In genomic region chr12:64680235-64680634, GRCh38 we compare ENCODE assay signal across 9 cellular contexts.
DNase-seq lines count a peak whose midpoint lies in the region; ATAC-seq, FAIRE-seq and TF ChIP-seq lines count a peak whose summit lies in the region.
"Had no signal": no experiment of that assay in that cellular context is flagged by ENCODE, and none has a peak within 500 bp of the region (broad histone marks: within the 10 kb centered on the region; RNA-seq: fewer than 3 reads in every experiment).

No MANE protein-coding gene starts in this region.

- no peak overlapping the region for H3K18ac ChIP-seq in neuronal stem cell (ENCODE audit: low read length)

- peaks cover 0 to 4% (median 2%) of the 10 kb centered on the region in 3 donors for H3K36me3 Mint-ChIP-seq in naive thymus-derived CD8-positive, alpha-beta T cell

- no peak for FAIRE-seq in bronchial epithelial cell (lab: Jason Lieb, UNC)
- FAIRE-seq in frontal cortex (lab: Jason Lieb, UNC) = no peak
- no peak for FAIRE-seq in RCC 7860 (lab: Jason Lieb, UNC)

- POLR2A ChIA-PET in naive thymus-derived CD8-positive, alpha-beta T cell (lab: Charles Lee) = interaction anchor here (1.3 to 23.1 kb wide), 4 partner anchors 7 to 68 kb away, joined by 3 to 684 read pairs (median 526); partner anchors contain the start of gene RASSF3

- H2AFZ ChIP-seq in neuronal stem cell (ENCODE audit: low read length) = no peak overlapping the region

- H3K27me3 Mint-ChIP-seq in naive thymus-derived CD8-positive, alpha-beta T cell = peaks cover 0 to 1% (median 0%) of the 10 kb centered on the region in 5 donors

- no peak overlapping the region for H2BK5ac ChIP-seq in neuronal stem cell (ENCODE audit: low read length)

- H2BK12ac ChIP-seq in neuronal stem cell (ENCODE audit: low read length) = no peak overlapping the region

- H3K36me3 ChIP-seq in BLaER1 treated with 17β-estradiol and CSF1 and Interleukin-3, amounts not matched to agents 10 nM and 100 nM = peaks cover 5 to 53% (median 14%) of the 10 kb centered on the region in 11 experiments
- H3K36me3 ChIP-seq in bronchial epithelial cell (ENCODE audit: control insufficient read depth, insufficient read depth, low read length) (no peaks in the 10 kb centered on the region), neuronal stem cell (replicated peaks in 1 of 2; ENCODE audit: control insufficient read depth in 2 of 2, insufficient read depth in 2 of 2, low read length in 2 of 2) (peaks cover 0 to 7% of the 10 kb centered on the region in 2 donors)

- peak overlapping the region; percentile 49 to 77 (median 63) for H3K4me2 ChIP-seq in BLaER1 treated with 17β-estradiol and CSF1 and Interleukin-3, amounts not matched to agents 10 nM and 100 nM
- H3K4me2 ChIP-seq in neuronal stem cell (ENCODE audit: insufficient read depth, low read length, poor library complexity, severe bottlenecking) = no peak overlapping the region

- no CpG with 5 or more reads among the region's 4 CpGs for WGBS in neuronal stem cell (ENCODE audit: extremely low coverage in 2 of 2, insufficient read length in 2 of 2, insufficient replicate concordance in 1 of 2), 2 donors

- H3K27ac Mint-ChIP-seq in naive thymus-derived CD8-positive, alpha-beta T cell = peak overlapping the region; percentile 93 to 99 (median 97)

- ATAC-seq in naive thymus-derived CD8-positive, alpha-beta T cell = no peak
- ATAC-seq in HG02610 (IDR thresholded peaks at IDR 0.05; ENCODE audit: unreplicated experiment) = no peak

- H3K9me3 Mint-ChIP-seq in naive thymus-derived CD8-positive, alpha-beta T cell = no peaks in the 10 kb centered on the region

- peak; percentile 69 for DNase-seq in NCI-H226
- DNase-seq in bronchial epithelial cell (ENCODE audit: low read depth) = peak; percentile 48
- no peak for DNase-seq in naive thymus-derived CD8-positive, alpha-beta T cell
- no peak for DNase-seq in frontal cortex (ENCODE audit: low spot score in 2 of 2)
- DNase-seq in neuronal stem cell (ENCODE audit: low spot score) = no peak
- no peak for DNase-seq in RCC 7860 (ENCODE audit: low spot score)
- DNase-seq: NCI-H526 treated with DMSO at 0.1 percent for 48 hours had no signal

- peak overlapping the region in 10 of 11 experiments; percentile 48 to 69 (median 64); a peak in 19 of 22 replicates for H3K27ac ChIP-seq in BLaER1 treated with 17β-estradiol and CSF1 and Interleukin-3, amounts not matched to agents 10 nM and 100 nM
- no peak overlapping the region for H3K27ac ChIP-seq in neuronal stem cell (replicated peaks; ENCODE audit: low read length)

- no peak overlapping the region for H4K8ac ChIP-seq in neuronal stem cell (ENCODE audit: low read depth, low read length)

- peak overlapping the region in 6 of 11 experiments; percentile 16 to 65 (median 46); a peak in 9 of 22 replicates for H3K9ac ChIP-seq in BLaER1 treated with 17β-estradiol and CSF1 and Interleukin-3, amounts not matched to agents 10 nM and 100 nM
- no peak overlapping the region for H3K9ac ChIP-seq in neuronal stem cell (ENCODE audit: low read depth, low read length, poor library complexity)

- no peak overlapping the region for H3K14ac ChIP-seq in neuronal stem cell (ENCODE audit: low read length)

- peaks cover 90 to 100% (median 100%) of the 10 kb centered on the region in 10 experiments for H3K4me1 ChIP-seq in BLaER1 treated with 17β-estradiol and CSF1 and Interleukin-3, amounts not matched to agents 10 nM and 100 nM
- peaks cover 0 to 10% of the 10 kb centered on the region in 2 donors for H3K4me1 ChIP-seq in neuronal stem cell (ENCODE audit: control insufficient read depth in 2 of 2, insufficient read depth in 1 of 2, low read depth in 1 of 2, low read length in 2 of 2)

- TF ChIP-seq CTCF in bronchial epithelial cell (IDR thresholded peaks at IDR 0.05; ENCODE audit: insufficient read depth, low read length, severe bottlenecking) = no peak

- H3K23ac ChIP-seq in neuronal stem cell (ENCODE audit: low read depth, low read length, poor library complexity) = no peak overlapping the region

- H3K9me3 ChIP-seq in BLaER1 treated with 17β-estradiol and CSF1 and Interleukin-3, amounts not matched to agents 10 nM and 100 nM (replicated peaks in 1 of 11) = no peaks in the 10 kb centered on the region
- H3K9me3 ChIP-seq in neuronal stem cell (replicated peaks in 1 of 2; ENCODE audit: control insufficient read depth in 2 of 2, insufficient read depth in 1 of 2, low read depth in 1 of 2, low read length in 2 of 2) = no peaks in the 10 kb centered on the region

- H2BK120ac ChIP-seq in neuronal stem cell (ENCODE audit: low read depth, low read length) = no peak overlapping the region

- peak overlapping the region; percentile 64 to 86 (median 76) for H3K4me3 Mint-ChIP-seq in naive thymus-derived CD8-positive, alpha-beta T cell

- H3K4me1 Mint-ChIP-seq in naive thymus-derived CD8-positive, alpha-beta T cell = peaks cover 41 to 98% (median 92%) of the 10 kb centered on the region in 4 donors

- no peak overlapping the region for H2AK5ac ChIP-seq in neuronal stem cell (ENCODE audit: low read depth, low read length)

- no peak overlapping the region for H3K4ac ChIP-seq in neuronal stem cell (ENCODE audit: low read length)

- H3K27me3 ChIP-seq in BLaER1 treated with 17β-estradiol and CSF1 and Interleukin-3, amounts not matched to agents 10 nM and 100 nM = no peaks in the 10 kb centered on the region
- H3K27me3 ChIP-seq in bronchial epithelial cell (ENCODE audit: control insufficient read depth, insufficient read depth, low read length) (no peaks in the 10 kb centered on the region), neuronal stem cell (ENCODE audit: control insufficient read depth in 3 of 3, insufficient read depth in 3 of 3, low read depth in 1 of 3, low read length in 3 of 3) (no peaks in the 10 kb centered on the region)

- no peak overlapping the region for H2BK15ac ChIP-seq in neuronal stem cell (ENCODE audit: low read length)

- H4K20me1 ChIP-seq in BLaER1 treated with 17β-estradiol and CSF1 and Interleukin-3, amounts not matched to agents 10 nM and 100 nM = peaks cover 0 to 100% (median 99%) of the 10 kb centered on the region in 11 experiments; a peak in 21 of 22 replicates

- H3K4me3 ChIP-seq in BLaER1 treated with 17β-estradiol and CSF1 and Interleukin-3, amounts not matched to agents 10 nM and 100 nM = peak overlapping the region in 2 of 10 experiments; percentile 23 to 29; a peak in 2 of 20 replicates
- H3K4me3 ChIP-seq in bronchial epithelial cell (ENCODE audit: low read depth, low read length) (no peak overlapping the region), neuronal stem cell (ENCODE audit: low read length in 2 of 2) (no peak overlapping the region)

- H3K79me1 ChIP-seq in neuronal stem cell (ENCODE audit: low read depth, low read length) = no peaks in the 10 kb centered on the region

- no peak overlapping the region for H4K91ac ChIP-seq in neuronal stem cell (ENCODE audit: low read depth, low read length, poor library complexity)

Comparison
In these comparisons a context has a peak if more than half of its experiments do, and no peak if none do; other contexts are left out.
1. DNase-seq: peak in NCI-H226 (single experiment) and bronchial epithelial cell (single experiment); none in naive thymus-derived CD8-positive, alpha-beta T cell (0 of 10), frontal cortex (0 of 2), neuronal stem cell (single experiment) and RCC 7860 (single experiment).